28 cellular contexts compared by ENCODE assay signal in the genomic region with DNA sequence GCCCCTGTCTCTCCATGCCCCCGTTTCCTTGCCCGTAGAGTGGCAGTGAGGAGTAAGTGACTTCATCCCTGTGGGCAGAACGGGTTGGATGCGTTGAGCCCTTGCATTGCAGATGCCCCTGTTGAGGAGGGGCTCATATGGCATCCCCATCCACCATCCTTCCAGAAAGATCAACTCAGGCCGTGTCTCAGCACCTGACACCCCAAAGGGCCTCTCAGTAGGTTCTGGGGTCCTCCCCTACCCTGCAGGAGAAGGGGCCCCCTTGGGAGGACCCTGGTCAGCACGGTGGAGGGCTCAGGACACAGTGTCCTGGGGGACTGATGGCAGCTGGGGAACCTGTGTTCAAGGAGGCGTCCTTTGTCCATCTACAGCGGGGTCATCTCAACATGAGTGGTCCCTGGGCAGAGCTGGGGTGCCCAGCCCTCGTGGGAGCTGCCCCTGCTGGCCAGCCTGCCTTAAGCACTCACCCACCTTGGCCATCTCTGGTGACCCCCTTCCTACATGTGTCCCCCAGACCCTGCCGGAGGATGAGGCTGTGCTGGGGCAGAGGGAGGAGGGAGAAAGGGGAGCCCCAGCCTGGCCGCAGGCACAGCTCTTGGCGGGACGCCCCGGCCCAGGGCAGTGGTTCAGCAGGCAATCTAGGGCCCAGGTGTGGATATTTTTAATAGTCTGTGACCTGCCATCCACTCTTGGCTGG. TPM values are rescaled to one million over a fixed set of nuclear protein-coding genes. Genes with fewer than 3 reads are reported as not detected.
DNase-seq lines count a peak whose midpoint lies in the region; ATAC-seq and TF ChIP-seq lines count a peak whose summit lies in the region.
"Had no signal": no experiment of that assay in that cellular context is flagged by ENCODE, and none has a peak within 500 bp of the region (broad histone marks: within the 10 kb centered on the region; RNA-seq: fewer than 3 reads in every experiment).

No MANE protein-coding gene starts in this region.

- no peak overlapping the region for H3K27ac ChIP-seq in BLaER1 treated with 17β-estradiol and CSF1 and Interleukin-3, amounts not matched to agents 10 nM and 100 nM
- H3K27ac ChIP-seq in esophagus muscularis mucosa (replicated peaks in 1 of 4): no peak overlapping the region
- H3K27ac ChIP-seq: left ventricle myocardium inferior, SJSA1, WERI-Rb-1 had no signal

- intact Hi-C loops in sciatic nerve (cut with DNase I) (no loop called here), esophagus muscularis mucosa (cut with DNase I) (no loop called here)

- H3K4me3 ChIP-seq in BLaER1 treated with 17β-estradiol and CSF1 and Interleukin-3, amounts not matched to agents 10 nM and 100 nM: no peak overlapping the region
- H3K4me3 ChIP-seq in Loucy (ENCODE audit: low read length, poor library complexity, severe bottlenecking) (peak overlapping the region; percentile 40), iPS-18c (ENCODE audit: insufficient read depth, low read depth, low read length) (peak overlapping the region; percentile 9; the same call in 1 of the 2 replicates), esophagus muscularis mucosa (no peak overlapping the region)
- H3K4me3 ChIP-seq: K562, left ventricle myocardium inferior, SJSA1 had no signal

- no peaks in the 10 kb centered on the region for H3F3A ChIP-seq in Loucy (ENCODE audit: low read depth)

- H2AFZ ChIP-seq in Loucy (ENCODE audit: low read length): no peak overlapping the region

- TF ChIP-seq EP300 in esophagus muscularis mucosa (IDR thresholded peaks at IDR 0.05): no peak

- peaks cover 6 to 38% (median 27%) of the 10 kb centered on the region in 10 experiments; a peak in 18 of 20 replicates for H3K4me1 ChIP-seq in BLaER1 treated with 17β-estradiol and CSF1 and Interleukin-3, amounts not matched to agents 10 nM and 100 nM
- peaks cover 22% of the 10 kb centered on the region for H3K4me1 ChIP-seq in Loucy (ENCODE audit: insufficient read depth, low read length, poor library complexity, severe bottlenecking)
- H3K4me1 ChIP-seq in esophagus muscularis mucosa: peaks cover 0 to 9% (median 0%) of the 10 kb centered on the region in 4 donors
- H3K4me1 ChIP-seq: BE2C, left ventricle myocardium inferior, SJSA1 had no signal

- TF ChIP-seq POLR2A in esophagus muscularis mucosa (IDR thresholded peaks at IDR 0.05; ENCODE audit: low read depth): no peak

- peak overlapping the region in 9 of 11 experiments; percentile 23 to 67 (median 46); a peak in 14 of 22 replicates for H3K4me2 ChIP-seq in BLaER1 treated with 17β-estradiol and CSF1 and Interleukin-3, amounts not matched to agents 10 nM and 100 nM
- peak overlapping the region; percentile 68 for H3K4me2 ChIP-seq in Loucy (ENCODE audit: low read depth, low read length, poor library complexity, severe bottlenecking)

- TF ChIP-seq CTCF in Loucy (conservative IDR thresholded peaks at IDR 0.05; ENCODE audit: low read length) (no peak), esophagus muscularis mucosa (IDR thresholded peaks at IDR 0.05) (no peak)

- no peaks in the 10 kb centered on the region for H3K36me3 ChIP-seq in BLaER1 treated with 17β-estradiol and CSF1 and Interleukin-3, amounts not matched to agents 10 nM and 100 nM
- H3K36me3 ChIP-seq in Loucy (ENCODE audit: insufficient read depth, low read length) (no peaks in the 10 kb centered on the region), esophagus muscularis mucosa (no peaks in the 10 kb centered on the region)
- H3K36me3 ChIP-seq: BE2C, left ventricle myocardium inferior, SJSA1, WERI-Rb-1 had no signal

- no peaks in the 10 kb centered on the region for H3K9me3 ChIP-seq in BLaER1 treated with 17β-estradiol and CSF1 and Interleukin-3, amounts not matched to agents 10 nM and 100 nM (replicated peaks in 1 of 11)
- no peaks in the 10 kb centered on the region for H3K9me3 ChIP-seq in Loucy (ENCODE audit: insufficient read depth, low read depth, low read length)
- H3K9me3 ChIP-seq in iPS-18c (ENCODE audit: control insufficient read depth, insufficient read depth, low read length): peaks cover 39% of the 10 kb centered on the region
- no peaks in the 10 kb centered on the region for H3K9me3 ChIP-seq in esophagus muscularis mucosa
- H3K9me3 ChIP-seq: BE2C, left ventricle myocardium inferior, SJSA1 had no signal

- DNase-seq in sciatic nerve (ENCODE audit: low spot score) (peak; percentile 36), esophagus muscularis mucosa (ENCODE audit: extremely low spot score) (no peak), epidermal melanocyte (ENCODE audit: insufficient read length, low spot score) (no peak)
- DNase-seq: ACHN; activated CD4-positive, alpha-beta T cell treated with anti-CD3 and anti-CD28 coated beads, Interleukin-2, amount 10 ng/mL, durations not matched to agents 7 days and 5 days; BE2C; DMS153; hypothalamus; left ventricle myocardium inferior; naive B cell; NCI-H1092 treated with DMSO at 0.1 percent for 48 hours; NCI-H187 treated with DMSO at 0.1 percent for 48 hours; NCI-H2171; nucleus accumbens; RPMI8226; stimulated activated naive B cell treated with anti-CD40 and anti-IgM and Interleukin-4, amounts not matched to agents 10 μg/mL and 1 μg/mL and 100 μg/mL, for 72 hours; T1000; WERI-Rb-1 had no signal

- ATAC-seq in sciatic nerve (no peak), HG03432 (IDR thresholded peaks at IDR 0.05; ENCODE audit: unreplicated experiment) (no peak)
- ATAC-seq: K562 had no signal

- H3K9ac ChIP-seq in BLaER1 treated with 17β-estradiol and CSF1 and Interleukin-3, amounts not matched to agents 10 nM and 100 nM: no peak overlapping the region
- peak overlapping the region; percentile 50 for H3K9ac ChIP-seq in Loucy (ENCODE audit: low read depth, low read length, poor library complexity, severe bottlenecking)

- no peaks in the 10 kb centered on the region for H3K9me2 ChIP-seq in Loucy (replicated peaks; ENCODE audit: low read depth, low read length)

- no peaks in the 10 kb centered on the region for H3K79me2 ChIP-seq in Loucy (ENCODE audit: insufficient read depth, low read length)

- WGBS in esophagus muscularis mucosa: 41% methylated on average over 5 of the region's 14 CpGs

- peaks cover 0 to 52% (median 9%) of the 10 kb centered on the region in 11 experiments; a peak in 11 of 22 replicates for H4K20me1 ChIP-seq in BLaER1 treated with 17β-estradiol and CSF1 and Interleukin-3, amounts not matched to agents 10 nM and 100 nM
- no peaks in the 10 kb centered on the region for H4K20me1 ChIP-seq in Loucy (ENCODE audit: insufficient read depth, low read length, poor library complexity, severe bottlenecking)

- H3K27me3 ChIP-seq in BLaER1 treated with 17β-estradiol and CSF1 and Interleukin-3, amounts not matched to agents 10 nM and 100 nM: peaks cover 17 to 69% (median 46%) of the 10 kb centered on the region in 11 experiments; a peak in 20 of 22 replicates
- no peaks in the 10 kb centered on the region for H3K27me3 ChIP-seq in Loucy (ENCODE audit: insufficient read depth, low read length, poor library complexity, severe bottlenecking)
- peaks cover 0 to 67% (median 0%) of the 10 kb centered on the region in 4 donors for H3K27me3 ChIP-seq in esophagus muscularis mucosa
- H3K27me3 ChIP-seq: SJSA1 had no signal

RNA-seq across cellular contexts. Expression of gene ACTRT2, which starts 48.2 kb away (rescaled TPM):
- total RNA-seq in sciatic nerve: not detected
- not detected for total RNA-seq in esophagus muscularis mucosa
- total RNA-seq: activated CD4-positive, alpha-beta T cell treated with anti-CD3 and anti-CD28 coated beads, Interleukin-2, amount 10 ng/mL, durations not matched to agents 7 days and 5 days; K562; left ventricle myocardium inferior; MCF 10A; NCI-H460; pulmonary artery endothelial cell; SJSA1; temporal lobe had no signal

Comparison
In these comparisons a context has a peak if more than half of its experiments do, and no peak if none do; other contexts are left out.
1. H3K4me3 ChIP-seq: peak in Loucy (single experiment) and iPS-18c (single experiment); none in BLaER1 treated with 17β-estradiol and CSF1 and Interleukin-3, amounts not matched to agents 10 nM and 100 nM (0 of 10) and esophagus muscularis mucosa (0 of 4).